In the genomic region with DNA sequence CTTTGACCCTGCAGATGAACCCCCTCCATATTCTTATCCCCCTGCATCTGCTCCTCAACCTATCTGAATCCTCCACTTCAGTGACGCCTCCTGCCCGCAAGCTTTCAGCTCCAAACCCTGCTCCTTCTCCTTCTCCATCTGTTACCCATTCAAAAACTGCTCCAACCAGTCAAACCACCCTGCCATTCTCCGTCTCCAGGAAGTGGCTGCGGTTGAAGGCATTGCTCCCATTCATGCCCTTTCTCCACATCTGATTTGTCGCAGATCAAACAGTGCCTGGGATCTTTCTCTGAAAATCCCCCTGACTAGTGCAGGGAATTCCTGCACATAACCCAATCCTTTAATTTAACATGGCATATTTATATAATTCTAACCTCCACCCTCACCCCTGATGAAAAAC, we compare ENCODE assay signal across 17 cellular contexts. TPM values are rescaled to one million over a fixed set of nuclear protein-coding genes. Genes with fewer than 3 reads are reported as not detected.
A peak's percentile ranks its signal among the peaks of the same experiment; 100 is the strongest.
DNase-seq lines count a peak whose midpoint lies in the region; FAIRE-seq and TF ChIP-seq lines count a peak whose summit lies in the region.
"Had no signal": no experiment of that assay in that cellular context is flagged by ENCODE, and none has a peak within 500 bp of the region (broad histone marks: within the 10 kb centered on the region; RNA-seq: fewer than 3 reads in every experiment).

No MANE protein-coding gene starts in this region.

- no peak overlapping the region for H3K4me3 ChIP-seq in WERI-Rb-1 (ENCODE audit: low read depth, low read length)
- H3K4me3 ChIP-seq: SJCRH30, skin epidermis had no signal

- no peak overlapping the region for H3K27ac ChIP-seq in WERI-Rb-1
- H3K27ac ChIP-seq: SJCRH30 had no signal

- no peak for FAIRE-seq in urothelium cell line (lab: Jason Lieb, UNC)

- no peak for TF ChIP-seq CTCF in WERI-Rb-1 (IDR thresholded peaks at IDR 0.05; ENCODE audit: low read depth, low read length)

- no peaks in the 10 kb centered on the region for H3K36me3 ChIP-seq in WERI-Rb-1
- H3K36me3 ChIP-seq: SJCRH30 had no signal

- DNase-seq in EH (ENCODE audit: low read depth) (peak; percentile 5), NCI-H2029 treated with DMSO at 0.1 percent for 48 hours (lab: John Stamatoyannopoulos, UW) (peak; percentile 3), fibroblast of peridontal ligament (ENCODE audit: extremely low read depth) (peak; percentile 91), renal cortical epithelial cell (ENCODE audit: low read depth) (peak; percentile 17), WERI-Rb-1 (no peak), urothelium cell line (ENCODE audit: low spot score) (no peak), NCI-H2227 (lab: John Stamatoyannopoulos, UW; ENCODE audit: unreplicated experiment) (no peak)
- no peak for DNase-seq in activated CD8-positive, alpha-beta memory T cell treated with anti-CD3 and anti-CD28 coated beads, Interleukin-2, amount 50 U/mL, for 4 hours
- DNase-seq: activated CD4-positive, alpha-beta T cell treated with anti-CD3 and anti-CD28 coated beads for 1 hour; activated gamma-delta T cell; cerebellar nuclear complex; endodermal cell; foreskin melanocyte; left colon; NCI-H1436 treated with DMSO at 0.1 percent for 48 hours; SJCRH30 had no signal

- H3K9me3 ChIP-seq in WERI-Rb-1 (ENCODE audit: severe bottlenecking) = peaks cover 21% of the 10 kb centered on the region

- H3K27me3 ChIP-seq in WERI-Rb-1 (ENCODE audit: insufficient read depth, low read depth, severe bottlenecking) = peaks cover 30% of the 10 kb centered on the region
- H3K27me3 ChIP-seq: SJCRH30 had no signal

RNA-seq across cellular contexts. Expression of gene SLFN5, which starts 56.2 kb away (rescaled TPM):
- total RNA-seq in renal cortical epithelial cell = 67.4 and 82.7 TPM in 2 replicates

Comparison
In these comparisons a context has a peak if more than half of its experiments do, and no peak if none do; other contexts are left out.
1. DNase-seq: peak in EH (single experiment), NCI-H2029 treated with DMSO at 0.1 percent for 48 hours (single experiment), fibroblast of peridontal ligament (single experiment) and renal cortical epithelial cell (single experiment); none in activated CD8-positive, alpha-beta memory T cell treated with anti-CD3 and anti-CD28 coated beads, Interleukin-2, amount 50 U/mL, for 4 hours (single experiment), WERI-Rb-1 (single experiment), urothelium cell line (single experiment) and NCI-H2227 (single experiment).